8 cellular contexts compared by ENCODE assay signal in the genomic region with DNA sequence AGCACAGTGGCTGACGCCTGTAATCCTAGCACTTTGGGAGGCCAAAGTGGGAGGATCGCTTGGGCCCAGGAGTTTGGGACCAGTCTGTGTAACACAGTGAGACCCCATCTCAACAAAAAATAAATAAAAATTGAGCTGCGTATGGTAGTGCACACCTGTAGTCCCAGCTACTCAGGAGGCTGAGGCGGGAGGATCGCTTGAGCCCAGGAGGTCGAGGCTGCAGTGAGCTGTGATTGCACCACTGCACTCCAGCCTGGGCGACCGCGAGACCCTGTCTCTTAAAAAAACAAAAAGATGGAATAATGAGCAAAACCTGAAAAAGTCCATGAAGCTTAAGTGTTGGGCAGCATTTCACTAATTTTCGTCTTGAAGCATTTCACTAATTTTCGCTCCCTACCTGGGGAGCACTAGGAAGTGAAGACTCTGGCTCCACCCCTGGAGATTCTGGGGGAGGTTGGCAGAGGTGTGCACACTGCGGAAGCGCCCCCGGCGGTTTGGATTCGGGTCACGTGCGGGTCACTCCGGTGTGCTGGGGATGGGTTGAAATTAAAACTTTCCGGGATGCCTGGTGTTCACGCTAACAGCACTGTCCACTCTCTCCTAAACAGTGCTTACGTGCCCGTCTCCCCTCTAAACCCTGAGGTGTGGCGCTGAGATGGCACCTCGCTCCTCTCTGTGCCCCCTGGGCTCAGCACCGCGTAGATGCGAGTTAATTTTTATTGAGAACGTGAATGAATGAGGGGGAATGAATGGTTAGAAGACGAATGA. TPM values are rescaled to one million over a fixed set of nuclear protein-coding genes. Genes with fewer than 3 reads are reported as not detected.
DNase-seq lines count a peak whose midpoint lies in the region; ATAC-seq, FAIRE-seq and TF ChIP-seq lines count a peak whose summit lies in the region.

No MANE protein-coding gene starts in this region.

- H3K4me3 ChIP-seq in HFF-Myc (replicated peaks; ENCODE audit: low read depth, low read length), result peak overlapping the region; percentile 83
- H3K4me3 ChIP-seq in choroid plexus epithelial cell (ENCODE audit: low read depth, low read length), result peak overlapping the region; percentile 73
- peak overlapping the region; percentile 36 for H3K4me3 ChIP-seq in mucosa of descending colon

- TF ChIP-seq CTCF in HFF-Myc (IDR thresholded peaks at IDR 0.05; ENCODE audit: low read depth, low read length, missing control alignments), result no peak
- peak; percentile 2 for TF ChIP-seq CTCF in choroid plexus epithelial cell (conservative IDR thresholded peaks at IDR 0.05; ENCODE audit: low read depth, low read length)
- TF ChIP-seq CTCF in mucosa of descending colon (IDR thresholded peaks at IDR 0.05), result no peak

- no peak for FAIRE-seq in RCC 7860 (lab: Jason Lieb, UNC)

- ATAC-seq in mucosa of descending colon, result peak; percentile 6

- H3K9me3 ChIP-seq in mucosa of descending colon, result no peaks in the 10 kb centered on the region

- peak; percentile 30 for DNase-seq in NK-92 treated with Interleukin-12 subunit alpha and Interleukin-12 subunit beta, amount 100 ng/mL, for 24 hours (lab: John Stamatoyannopoulos, UW)
- DNase-seq in NK-92 (lab: John Stamatoyannopoulos, UW; ENCODE audit: unreplicated experiment) (no peak), HFF-Myc (ENCODE audit: extremely low read depth, low read depth) (no peak), NCI-H345 (lab: John Stamatoyannopoulos, UW) (peak; percentile 40), choroid plexus epithelial cell (ENCODE audit: low read depth) (no peak), mucosa of descending colon (peak; percentile 38 to 68 (median 59)), RCC 7860 (ENCODE audit: low spot score) (no peak)
- no peak for DNase-seq in effector CD4-positive, alpha-beta T cell

- H3K4me1 ChIP-seq in mucosa of descending colon (ENCODE audit: low read depth), result no peaks in the 10 kb centered on the region

- no peaks in the 10 kb centered on the region for H3K36me3 ChIP-seq in mucosa of descending colon (ENCODE audit: low read depth)

- intact Hi-C loops in mucosa of descending colon (cut with DNase I, micrococcal nuclease), result no loop called here

RNA-seq across cellular contexts. Expression of gene NAA40, which starts 0.9 kb away (rescaled TPM):
- 10 to 100 TPM; 18.7 to 43.6 (median 23.4) TPM for total RNA-seq in mucosa of descending colon

RNA-seq across cellular contexts. Expression of gene RCOR2, which starts 20.9 kb away (rescaled TPM):
- total RNA-seq in mucosa of descending colon, result 1 to 10 TPM; 1.2 to 3.7 (median 1.6) TPM

RNA-seq across cellular contexts. Expression of gene COX8A, which starts 36.5 kb away (rescaled TPM):
- total RNA-seq in mucosa of descending colon, result 100 to 1,000 TPM; 412 to 707 (median 630) TPM

RNA-seq across cellular contexts. Expression of gene OTUB1, which starts 48.3 kb away (rescaled TPM):
- 10 to 100 TPM; 60.1 to 70.3 (median 64.1) TPM for total RNA-seq in mucosa of descending colon

Comparison
In these comparisons a context has a peak if more than half of its experiments do, and no peak if none do; other contexts are left out.
1. DNase-seq: peak in NK-92 treated with Interleukin-12 subunit alpha and Interleukin-12 subunit beta, amount 100 ng/mL, for 24 hours (single experiment), NCI-H345 (single experiment) and mucosa of descending colon (3 of 3); none in NK-92 (single experiment), HFF-Myc (single experiment), choroid plexus epithelial cell (single experiment), effector CD4-positive, alpha-beta T cell (single experiment) and RCC 7860 (single experiment).
2. Peak in every context shown above with its lines, with median percentiles within 50 percentile points of each other: H3K4me3 ChIP-seq.